ENCODE assay signal across 1 cellular context in genomic region chr19:47608074-47608907, GRCh38.
TF ChIP-seq lines count a peak whose summit lies in the region.

No MANE protein-coding gene starts in this region.

TF ChIP-seq in HEK293, 187 proteins besides CTCF, POLR2A, EP300 and RAD21 (continued from another document and continues in another):
- TF ChIP-seq ZNF10 (tag by site-specific recombination; IDR thresholded peaks at IDR 0.05) (no peak), ZNF549 (tag by site-specific recombination; IDR thresholded peaks at IDR 0.05) (no peak), ZNF785 (tag by site-specific recombination; IDR thresholded peaks at IDR 0.05) (no peak), ZFP69B (tag by site-specific recombination; IDR thresholded peaks at IDR 0.05) (peak; percentile 36; the same call in 1 of the 2 replicates), ZFP37 (tag by site-specific recombination; IDR thresholded peaks at IDR 0.05) (0 out of 2 replicates have a peak, but pooled peaks have one; percentile 81), GLIS1 (tag by site-specific recombination; IDR thresholded peaks at IDR 0.05) (peak; percentile 44; the same call in 1 of the 2 replicates), ZNF169 (tag by site-specific recombination; IDR thresholded peaks at IDR 0.05) (no peak), ZBTB48 (tag by site-specific recombination; IDR thresholded peaks at IDR 0.05) (peak; percentile 80), ZNF266 (tag by site-specific recombination; IDR thresholded peaks at IDR 0.05; ENCODE audit: low read depth) (no peak), ZNF501 (tag by site-specific recombination; IDR thresholded peaks at IDR 0.05) (0 out of 2 replicates have a peak, but pooled peaks have one; percentile 73), ZNF580 (tag by site-specific recombination; IDR thresholded peaks at IDR 0.05) (no peak), ELK4 (IDR thresholded peaks at IDR 0.05; ENCODE audit: borderline replicate concordance, low read depth, low read length) (no peak), ZNF561 (tag by site-specific recombination; IDR thresholded peaks at IDR 0.05; ENCODE audit: borderline replicate concordance) (peak; percentile 74; the same call in 1 of the 2 replicates), YY1 (tag by site-specific recombination; IDR thresholded peaks at IDR 0.05) (no peak; the same call in 1 of the 2 replicates), ZNF248 (tag by site-specific recombination; IDR thresholded peaks at IDR 0.05) (no peak), ZNF16 (tag by site-specific recombination; IDR thresholded peaks at IDR 0.05; ENCODE audit: low read depth) (no peak), HOXA7 (CRISPR knock-in tag; IDR thresholded peaks at IDR 0.05; ENCODE audit: borderline replicate concordance) (no peak), ZBTB11 (tag by site-specific recombination; conservative IDR thresholded peaks at IDR 0.05; ENCODE audit: low read depth) (peak; percentile 54; the same call in 1 of the 2 replicates), ZNF223 (tag by site-specific recombination; IDR thresholded peaks at IDR 0.05) (no peak), ZNF302 (tag by site-specific recombination; IDR thresholded peaks at IDR 0.05; ENCODE audit: low read depth) (no peak), ZNF398 (tag by site-specific recombination; IDR thresholded peaks at IDR 0.05) (peak; percentile 75), ZNF571 (tag by site-specific recombination; IDR thresholded peaks at IDR 0.05) (no peak), ZNF510 (tag by site-specific recombination; IDR thresholded peaks at IDR 0.05; ENCODE audit: insufficient replicate concordance) (no peak), ZNF560 (tag by site-specific recombination; IDR thresholded peaks at IDR 0.05; ENCODE audit: borderline replicate concordance) (no peak), KLF7 (tag by site-specific recombination; IDR thresholded peaks at IDR 0.05; ENCODE audit: borderline replicate concordance) (no peak), ZNF335 (tag by site-specific recombination; conservative IDR thresholded peaks at IDR 0.05) (peak; percentile 88), ZNF2 (tag by site-specific recombination; IDR thresholded peaks at IDR 0.05) (peak; percentile 35; the same call in 1 of the 2 replicates), ZNF354C (tag by site-specific recombination; IDR thresholded peaks at IDR 0.05; ENCODE audit: borderline replicate concordance, low read depth) (no peak), BCL6B (tag by site-specific recombination; IDR thresholded peaks at IDR 0.05) (no peak), GLI4 (tag by site-specific recombination; IDR thresholded peaks at IDR 0.05) (no peak; the same call in 1 of the 2 replicates), SP2 (tag by site-specific recombination; IDR thresholded peaks at IDR 0.05) (peak; percentile 69), ZBTB20 (tag by site-specific recombination; IDR thresholded peaks at IDR 0.05) (peak; percentile 69; the same call in 1 of the 2 replicates), ZNF513 (tag by site-specific recombination; IDR thresholded peaks at IDR 0.05) (peak; percentile 91)
- TF ChIP-seq, protein P1, sequence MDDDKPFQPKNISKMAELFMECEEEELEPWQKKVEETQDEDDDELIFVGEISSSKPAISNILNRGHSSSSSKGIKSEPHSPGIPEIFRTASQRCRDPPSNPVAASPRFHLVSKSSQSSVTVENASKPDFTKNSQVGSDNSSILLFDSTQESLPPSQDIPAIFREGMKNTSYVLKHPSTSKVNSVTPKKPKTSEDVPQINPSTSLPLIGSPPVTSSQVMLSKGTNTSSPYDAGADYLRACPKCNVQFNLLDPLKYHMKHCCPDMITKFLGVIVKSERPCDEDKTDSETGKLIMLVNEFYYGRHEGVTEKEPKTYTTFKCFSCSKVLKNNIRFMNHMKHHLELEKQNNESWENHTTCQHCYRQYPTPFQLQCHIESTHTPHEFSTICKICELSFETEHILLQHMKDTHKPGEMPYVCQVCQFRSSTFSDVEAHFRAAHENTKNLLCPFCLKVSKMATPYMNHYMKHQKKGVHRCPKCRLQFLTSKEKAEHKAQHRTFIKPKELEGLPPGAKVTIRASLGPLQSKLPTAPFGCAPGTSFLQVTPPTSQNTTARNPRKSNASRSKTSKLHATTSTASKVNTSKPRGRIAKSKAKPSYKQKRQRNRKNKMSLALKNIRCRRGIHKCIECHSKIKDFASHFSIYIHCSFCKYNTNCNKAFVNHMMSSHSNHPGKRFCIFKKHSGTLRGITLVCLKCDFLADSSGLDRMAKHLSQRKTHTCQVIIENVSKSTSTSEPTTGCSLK (tag by site-specific recombination; IDR thresholded peaks at IDR 0.05): no peak
- TF ChIP-seq, protein P2, sequence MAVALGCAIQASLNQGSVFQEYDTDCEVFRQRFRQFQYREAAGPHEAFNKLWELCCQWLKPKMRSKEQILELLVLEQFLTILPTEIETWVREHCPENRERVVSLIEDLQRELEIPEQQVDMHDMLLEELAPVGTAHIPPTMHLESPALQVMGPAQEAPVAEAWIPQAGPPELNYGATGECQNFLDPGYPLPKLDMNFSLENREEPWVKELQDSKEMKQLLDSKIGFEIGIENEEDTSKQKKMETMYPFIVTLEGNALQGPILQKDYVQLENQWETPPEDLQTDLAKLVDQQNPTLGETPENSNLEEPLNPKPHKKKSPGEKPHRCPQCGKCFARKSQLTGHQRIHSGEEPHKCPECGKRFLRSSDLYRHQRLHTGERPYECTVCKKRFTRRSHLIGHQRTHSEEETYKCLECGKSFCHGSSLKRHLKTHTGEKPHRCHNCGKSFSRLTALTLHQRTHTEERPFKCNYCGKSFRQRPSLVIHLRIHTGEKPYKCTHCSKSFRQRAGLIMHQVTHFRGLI (tag by site-specific recombination; IDR thresholded peaks at IDR 0.05): no peak
- TF ChIP-seq, protein P3, sequence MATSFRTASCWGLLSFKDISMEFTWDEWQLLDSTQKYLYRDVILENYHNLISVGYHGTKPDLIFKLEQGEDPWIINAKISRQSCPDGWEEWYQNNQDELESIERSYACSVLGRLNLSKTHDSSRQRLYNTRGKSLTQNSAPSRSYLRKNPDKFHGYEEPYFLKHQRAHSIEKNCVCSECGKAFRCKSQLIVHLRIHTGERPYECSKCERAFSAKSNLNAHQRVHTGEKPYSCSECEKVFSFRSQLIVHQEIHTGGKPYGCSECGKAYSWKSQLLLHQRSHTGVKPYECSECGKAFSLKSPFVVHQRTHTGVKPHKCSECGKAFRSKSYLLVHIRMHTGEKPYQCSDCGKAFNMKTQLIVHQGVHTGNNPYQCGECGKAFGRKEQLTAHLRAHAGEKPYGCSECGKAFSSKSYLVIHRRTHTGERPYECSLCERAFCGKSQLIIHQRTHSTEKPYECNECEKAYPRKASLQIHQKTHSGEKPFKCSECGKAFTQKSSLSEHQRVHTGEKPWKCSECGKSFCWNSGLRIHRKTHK (tag by site-specific recombination; IDR thresholded peaks at IDR 0.05): no peak
- TF ChIP-seq, protein P4, sequence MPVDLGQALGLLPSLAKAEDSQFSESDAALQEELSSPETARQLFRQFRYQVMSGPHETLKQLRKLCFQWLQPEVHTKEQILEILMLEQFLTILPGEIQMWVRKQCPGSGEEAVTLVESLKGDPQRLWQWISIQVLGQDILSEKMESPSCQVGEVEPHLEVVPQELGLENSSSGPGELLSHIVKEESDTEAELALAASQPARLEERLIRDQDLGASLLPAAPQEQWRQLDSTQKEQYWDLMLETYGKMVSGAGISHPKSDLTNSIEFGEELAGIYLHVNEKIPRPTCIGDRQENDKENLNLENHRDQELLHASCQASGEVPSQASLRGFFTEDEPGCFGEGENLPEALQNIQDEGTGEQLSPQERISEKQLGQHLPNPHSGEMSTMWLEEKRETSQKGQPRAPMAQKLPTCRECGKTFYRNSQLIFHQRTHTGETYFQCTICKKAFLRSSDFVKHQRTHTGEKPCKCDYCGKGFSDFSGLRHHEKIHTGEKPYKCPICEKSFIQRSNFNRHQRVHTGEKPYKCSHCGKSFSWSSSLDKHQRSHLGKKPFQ (tag by site-specific recombination; IDR thresholded peaks at IDR 0.05): no peak
- TF ChIP-seq, protein P5, sequence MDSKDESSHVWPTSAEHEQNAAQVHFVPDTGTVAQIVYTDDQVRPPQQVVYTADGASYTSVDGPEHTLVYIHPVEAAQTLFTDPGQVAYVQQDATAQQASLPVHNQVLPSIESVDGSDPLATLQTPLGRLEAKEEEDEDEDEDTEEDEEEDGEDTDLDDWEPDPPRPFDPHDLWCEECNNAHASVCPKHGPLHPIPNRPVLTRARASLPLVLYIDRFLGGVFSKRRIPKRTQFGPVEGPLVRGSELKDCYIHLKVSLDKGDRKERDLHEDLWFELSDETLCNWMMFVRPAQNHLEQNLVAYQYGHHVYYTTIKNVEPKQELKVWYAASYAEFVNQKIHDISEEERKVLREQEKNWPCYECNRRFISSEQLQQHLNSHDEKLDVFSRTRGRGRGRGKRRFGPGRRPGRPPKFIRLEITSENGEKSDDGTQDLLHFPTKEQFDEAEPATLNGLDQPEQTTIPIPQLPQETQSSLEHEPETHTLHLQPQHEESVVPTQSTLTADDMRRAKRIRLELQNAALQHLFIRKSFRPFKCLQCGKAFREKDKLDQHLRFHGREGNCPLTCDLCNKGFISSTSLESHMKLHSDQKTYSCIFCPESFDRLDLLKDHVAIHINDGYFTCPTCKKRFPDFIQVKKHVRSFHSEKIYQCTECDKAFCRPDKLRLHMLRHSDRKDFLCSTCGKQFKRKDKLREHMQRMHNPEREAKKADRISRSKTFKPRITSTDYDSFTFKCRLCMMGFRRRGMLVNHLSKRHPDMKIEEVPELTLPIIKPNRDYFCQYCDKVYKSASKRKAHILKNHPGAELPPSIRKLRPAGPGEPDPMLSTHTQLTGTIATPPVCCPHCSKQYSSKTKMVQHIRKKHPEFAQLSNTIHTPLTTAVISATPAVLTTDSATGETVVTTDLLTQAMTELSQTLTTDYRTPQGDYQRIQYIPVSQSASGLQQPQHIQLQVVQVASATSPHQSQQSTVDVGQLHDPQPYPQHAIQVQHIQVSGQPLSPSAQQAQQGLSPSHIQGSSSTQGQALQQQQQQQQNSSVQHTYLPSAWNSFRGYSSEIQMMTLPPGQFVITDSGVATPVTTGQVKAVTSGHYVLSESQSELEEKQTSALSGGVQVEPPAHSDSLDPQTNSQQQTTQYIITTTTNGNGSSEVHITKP (tag by site-specific recombination; IDR thresholded peaks at IDR 0.05): no peak; the same call in 1 of the 2 replicates
